Comparison of ENCODE assay signal across 1 cellular context in genomic region chr1:224182057-224182865, GRCh38.
A peak's percentile ranks its signal among the peaks of the same experiment; 100 is the strongest.
TF ChIP-seq lines count a peak whose summit lies in the region.

No MANE protein-coding gene starts in this region.

TF ChIP-seq in GM12878, 131 proteins besides CTCF, POLR2A, EP300 and RAD21 (continued from another document and continues in another):
- TF ChIP-seq ETV6 (conservative IDR thresholded peaks at IDR 0.05 in 1 of 2, IDR thresholded peaks at IDR 0.05 in 1 of 2; ENCODE audit: borderline replicate concordance in 1 of 2, low read depth in 1 of 2) (peak in 1 of 2 experiments; percentile 77; a peak in 2 of 4 replicates), STAT3 (IDR thresholded peaks at IDR 0.05; ENCODE audit: low read depth, low read length) (0 out of 2 replicates have a peak, but pooled peaks have one; percentile 30), BRCA1 (IDR thresholded peaks at IDR 0.05; ENCODE audit: low read depth, low read length) (no peak), JUNB (IDR thresholded peaks at IDR 0.05) (peak; percentile 56), REST (IDR thresholded peaks at IDR 0.05; ENCODE audit: low read depth, low read length) (no peak), CREM (IDR thresholded peaks at IDR 0.05; ENCODE audit: low read depth) (no peak), IKZF1 (conservative IDR thresholded peaks at IDR 0.05) (peak; percentile 22), SIX5 (IDR thresholded peaks at IDR 0.05; ENCODE audit: low read depth, low read length, severe bottlenecking) (no peak), CHD2 (IDR thresholded peaks at IDR 0.05; ENCODE audit: borderline replicate concordance, low read depth, low read length) (no peak), MYC (IDR thresholded peaks at IDR 0.05; ENCODE audit: insufficient read depth, insufficient read length, insufficient replicate concordance, low read length, severe bottlenecking) (no peak), BMI1 (IDR thresholded peaks at IDR 0.05; ENCODE audit: borderline replicate concordance) (peak; percentile 52; the same call in 1 of the 2 replicates), CREB1 (IDR thresholded peaks at IDR 0.05; ENCODE audit: low read depth) (peak; percentile 60; the same call in 1 of the 2 replicates), ELK1 (IDR thresholded peaks at IDR 0.05; ENCODE audit: low read depth, low read length) (no peak), NFIC (IDR thresholded peaks at IDR 0.05; ENCODE audit: low read depth, low read length) (peak; percentile 96), ZBED1 (IDR thresholded peaks at IDR 0.05; ENCODE audit: borderline replicate concordance) (no peak), YY1 (IDR thresholded peaks at IDR 0.05; ENCODE audit: low read depth, low read length) (0 out of 2 replicates have a peak, but pooled peaks have one; percentile 9), ESRRA (IDR thresholded peaks at IDR 0.05; ENCODE audit: low read length) (no peak), ZBTB33 (IDR thresholded peaks at IDR 0.05) (no peak), ZNF207 (IDR thresholded peaks at IDR 0.05; ENCODE audit: borderline replicate concordance) (0 out of 2 replicates have a peak, but pooled peaks have one; percentile 28), IRF4 (IDR thresholded peaks at IDR 0.05; ENCODE audit: low read depth, low read length) (0 out of 2 replicates have a peak, but pooled peaks have one; percentile 40), TCF7 (IDR thresholded peaks at IDR 0.05; ENCODE audit: borderline replicate concordance) (peak; percentile 91), KDM1A (IDR thresholded peaks at IDR 0.05; ENCODE audit: borderline replicate concordance) (no peak), BCL11A (IDR thresholded peaks at IDR 0.05; ENCODE audit: low read depth, low read length) (0 out of 2 replicates have a peak, but pooled peaks have one; percentile 53), FOXK2 (IDR thresholded peaks at IDR 0.05) (no peak), GABPA (IDR thresholded peaks at IDR 0.05; ENCODE audit: low read depth) (peak; percentile 59; the same call in 1 of the 2 replicates), SRF (IDR thresholded peaks at IDR 0.05; ENCODE audit: low read depth in 2 of 2, low read length in 2 of 2) (no peak), RB1 (IDR thresholded peaks at IDR 0.05; ENCODE audit: borderline replicate concordance) (no peak), NR2F1 (conservative IDR thresholded peaks at IDR 0.05) (no peak; the same call in 1 of the 2 replicates), MYB (IDR thresholded peaks at IDR 0.05; ENCODE audit: borderline replicate concordance, low read depth, low read length) (no peak), HDAC6 (IDR thresholded peaks at IDR 0.05; ENCODE audit: unreplicated experiment) (no peak), CEBPB (IDR thresholded peaks at IDR 0.05; ENCODE audit: borderline replicate concordance in 1 of 2, low read depth in 2 of 2, low read length in 2 of 2) (peak; percentile 95 to 98; a peak in 3 of 4 replicates), ASH2L (IDR thresholded peaks at IDR 0.05; ENCODE audit: borderline replicate concordance, low read depth) (peak; percentile 10; the same call in 1 of the 2 replicates), TBL1XR1 (IDR thresholded peaks at IDR 0.05; ENCODE audit: low read depth, low read length) (peak; percentile 52; the same call in 1 of the 2 replicates), USF1 (IDR thresholded peaks at IDR 0.05; ENCODE audit: borderline replicate concordance, extremely low read length, insufficient read depth, low read depth, low read length) (no peak), MTA3 (IDR thresholded peaks at IDR 0.05; ENCODE audit: borderline replicate concordance, low read length) (peak; percentile 98), SREBF1 (IDR thresholded peaks at IDR 0.05; ENCODE audit: low read length) (peak; percentile 29; the same call in 1 of the 2 replicates), NFYA (IDR thresholded peaks at IDR 0.05; ENCODE audit: borderline replicate concordance, low read depth, low read length) (no peak), NBN (IDR thresholded peaks at IDR 0.05) (peak; percentile 77), BHLHE40 (IDR thresholded peaks at IDR 0.05; ENCODE audit: borderline replicate concordance in 1 of 2, low read depth in 2 of 2, low read length in 1 of 2) (peak; percentile 90 to 93), ZNF217 (IDR thresholded peaks at IDR 0.05) (peak; percentile 84), MEF2B (IDR thresholded peaks at IDR 0.05; ENCODE audit: partially characterized antibody, poor library complexity, severe bottlenecking) (peak; percentile 58), SPI1 (IDR thresholded peaks at IDR 0.05; ENCODE audit: borderline replicate concordance, insufficient read depth, low read depth, low read length) (peak; percentile 17; the same call in 1 of the 2 replicates)
- TF ChIP-seq, protein P1, sequence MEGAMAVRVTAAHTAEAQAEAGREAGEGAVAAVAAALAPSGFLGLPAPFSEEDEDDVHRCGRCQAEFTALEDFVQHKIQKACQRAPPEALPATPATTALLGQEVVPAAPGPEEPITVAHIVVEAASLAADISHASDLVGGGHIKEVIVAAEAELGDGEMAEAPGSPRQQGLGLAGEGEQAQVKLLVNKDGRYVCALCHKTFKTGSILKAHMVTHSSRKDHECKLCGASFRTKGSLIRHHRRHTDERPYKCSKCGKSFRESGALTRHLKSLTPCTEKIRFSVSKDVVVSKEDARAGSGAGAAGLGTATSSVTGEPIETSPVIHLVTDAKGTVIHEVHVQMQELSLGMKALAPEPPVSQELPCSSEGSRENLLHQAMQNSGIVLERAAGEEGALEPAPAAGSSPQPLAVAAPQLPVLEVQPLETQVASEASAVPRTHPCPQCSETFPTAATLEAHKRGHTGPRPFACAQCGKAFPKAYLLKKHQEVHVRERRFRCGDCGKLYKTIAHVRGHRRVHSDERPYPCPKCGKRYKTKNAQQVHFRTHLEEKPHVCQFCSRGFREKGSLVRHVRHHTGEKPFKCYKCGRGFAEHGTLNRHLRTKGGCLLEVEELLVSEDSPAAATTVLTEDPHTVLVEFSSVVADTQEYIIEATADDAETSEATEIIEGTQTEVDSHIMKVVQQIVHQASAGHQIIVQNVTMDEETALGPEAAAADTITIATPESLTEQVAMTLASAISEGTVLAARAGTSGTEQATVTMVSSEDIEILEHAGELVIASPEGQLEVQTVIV (IDR thresholded peaks at IDR 0.05; ENCODE audit: borderline replicate concordance, partially characterized antibody), result no peak
- TF ChIP-seq, protein P2, sequence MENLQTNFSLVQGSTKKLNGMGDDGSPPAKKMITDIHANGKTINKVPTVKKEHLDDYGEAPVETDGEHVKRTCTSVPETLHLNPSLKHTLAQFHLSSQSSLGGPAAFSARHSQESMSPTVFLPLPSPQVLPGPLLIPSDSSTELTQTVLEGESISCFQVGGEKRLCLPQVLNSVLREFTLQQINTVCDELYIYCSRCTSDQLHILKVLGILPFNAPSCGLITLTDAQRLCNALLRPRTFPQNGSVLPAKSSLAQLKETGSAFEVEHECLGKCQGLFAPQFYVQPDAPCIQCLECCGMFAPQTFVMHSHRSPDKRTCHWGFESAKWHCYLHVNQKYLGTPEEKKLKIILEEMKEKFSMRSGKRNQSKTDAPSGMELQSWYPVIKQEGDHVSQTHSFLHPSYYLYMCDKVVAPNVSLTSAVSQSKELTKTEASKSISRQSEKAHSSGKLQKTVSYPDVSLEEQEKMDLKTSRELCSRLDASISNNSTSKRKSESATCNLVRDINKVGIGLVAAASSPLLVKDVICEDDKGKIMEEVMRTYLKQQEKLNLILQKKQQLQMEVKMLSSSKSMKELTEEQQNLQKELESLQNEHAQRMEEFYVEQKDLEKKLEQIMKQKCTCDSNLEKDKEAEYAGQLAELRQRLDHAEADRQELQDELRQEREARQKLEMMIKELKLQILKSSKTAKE (IDR thresholded peaks at IDR 0.05; ENCODE audit: low read depth, poor library complexity, severe bottlenecking), result peak; percentile 86
- TF ChIP-seq, protein P3, sequence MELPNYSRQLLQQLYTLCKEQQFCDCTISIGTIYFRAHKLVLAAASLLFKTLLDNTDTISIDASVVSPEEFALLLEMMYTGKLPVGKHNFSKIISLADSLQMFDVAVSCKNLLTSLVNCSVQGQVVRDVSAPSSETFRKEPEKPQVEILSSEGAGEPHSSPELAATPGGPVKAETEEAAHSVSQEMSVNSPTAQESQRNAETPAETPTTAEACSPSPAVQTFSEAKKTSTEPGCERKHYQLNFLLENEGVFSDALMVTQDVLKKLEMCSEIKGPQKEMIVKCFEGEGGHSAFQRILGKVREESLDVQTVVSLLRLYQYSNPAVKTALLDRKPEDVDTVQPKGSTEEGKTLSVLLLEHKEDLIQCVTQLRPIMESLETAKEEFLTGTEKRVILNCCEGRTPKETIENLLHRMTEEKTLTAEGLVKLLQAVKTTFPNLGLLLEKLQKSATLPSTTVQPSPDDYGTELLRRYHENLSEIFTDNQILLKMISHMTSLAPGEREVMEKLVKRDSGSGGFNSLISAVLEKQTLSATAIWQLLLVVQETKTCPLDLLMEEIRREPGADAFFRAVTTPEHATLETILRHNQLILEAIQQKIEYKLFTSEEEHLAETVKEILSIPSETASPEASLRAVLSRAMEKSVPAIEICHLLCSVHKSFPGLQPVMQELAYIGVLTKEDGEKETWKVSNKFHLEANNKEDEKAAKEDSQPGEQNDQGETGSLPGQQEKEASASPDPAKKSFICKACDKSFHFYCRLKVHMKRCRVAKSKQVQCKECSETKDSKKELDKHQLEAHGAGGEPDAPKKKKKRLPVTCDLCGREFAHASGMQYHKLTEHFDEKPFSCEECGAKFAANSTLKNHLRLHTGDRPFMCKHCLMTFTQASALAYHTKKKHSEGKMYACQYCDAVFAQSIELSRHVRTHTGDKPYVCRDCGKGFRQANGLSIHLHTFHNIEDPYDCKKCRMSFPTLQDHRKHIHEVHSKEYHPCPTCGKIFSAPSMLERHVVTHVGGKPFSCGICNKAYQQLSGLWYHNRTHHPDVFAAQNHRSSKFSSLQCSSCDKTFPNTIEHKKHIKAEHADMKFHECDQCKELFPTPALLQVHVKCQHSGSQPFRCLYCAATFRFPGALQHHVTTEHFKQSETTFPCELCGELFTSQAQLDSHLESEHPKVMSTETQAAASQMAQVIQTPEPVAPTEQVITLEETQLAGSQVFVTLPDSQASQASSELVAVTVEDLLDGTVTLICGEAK (IDR thresholded peaks at IDR 0.05; ENCODE audit: borderline replicate concordance), result no peak
- TF ChIP-seq, protein P4, sequence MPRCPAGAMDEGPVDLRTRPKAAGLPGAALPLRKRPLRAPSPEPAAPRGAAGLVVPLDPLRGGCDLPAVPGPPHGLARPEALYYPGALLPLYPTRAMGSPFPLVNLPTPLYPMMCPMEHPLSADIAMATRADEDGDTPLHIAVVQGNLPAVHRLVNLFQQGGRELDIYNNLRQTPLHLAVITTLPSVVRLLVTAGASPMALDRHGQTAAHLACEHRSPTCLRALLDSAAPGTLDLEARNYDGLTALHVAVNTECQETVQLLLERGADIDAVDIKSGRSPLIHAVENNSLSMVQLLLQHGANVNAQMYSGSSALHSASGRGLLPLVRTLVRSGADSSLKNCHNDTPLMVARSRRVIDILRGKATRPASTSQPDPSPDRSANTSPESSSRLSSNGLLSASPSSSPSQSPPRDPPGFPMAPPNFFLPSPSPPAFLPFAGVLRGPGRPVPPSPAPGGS (IDR thresholded peaks at IDR 0.05; ENCODE audit: borderline replicate concordance, insufficient read depth, low read depth, low read length, poor library complexity, severe bottlenecking), result peak; percentile 75
